In the genomic region with DNA sequence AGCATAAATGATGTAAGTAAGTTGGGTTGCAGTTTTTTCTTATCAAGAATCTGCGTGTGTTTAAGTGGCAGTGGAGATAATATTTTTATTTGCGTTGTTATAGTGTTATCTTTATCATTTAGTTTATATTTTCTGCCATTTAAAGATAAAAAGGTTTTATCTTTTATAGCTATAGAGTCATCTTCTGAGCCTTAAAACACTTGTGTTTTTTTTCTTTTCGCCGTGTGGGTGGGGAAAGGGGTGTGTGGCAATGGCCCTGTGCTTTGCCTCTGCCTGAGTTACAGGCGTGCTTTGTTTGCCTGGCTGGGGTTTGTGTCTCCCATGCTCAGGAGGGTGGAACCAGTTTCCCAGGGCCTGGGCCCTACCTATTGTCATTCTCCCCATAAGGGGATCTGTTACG, we compare ENCODE assay signal across 23 cellular contexts. TPM values are rescaled to one million over a fixed set of nuclear protein-coding genes. Genes with fewer than 3 reads are reported as not detected.
"Had no signal": no experiment of that assay in that cellular context is flagged by ENCODE, and none has a peak within 500 bp of the region (broad histone marks: within the 10 kb centered on the region; RNA-seq: fewer than 3 reads in every experiment).

No MANE protein-coding gene starts in this region.

- H3K27me3 ChIP-seq: esophagus muscularis mucosa, neural progenitor cell had no signal

- H2AFZ ChIP-seq: neural progenitor cell had no signal

- H3K4me2 ChIP-seq: neural progenitor cell had no signal

- H3K9ac ChIP-seq: neural progenitor cell had no signal

- H3K36me3 ChIP-seq: esophagus muscularis mucosa, left ventricle myocardium inferior, neural progenitor cell, spleen, thoracic aorta had no signal

- DNase-seq: activated CD4-positive, alpha-beta T cell treated with anti-CD3 and anti-CD28 coated beads, Interleukin-2, amount 50 U/mL, for 1 hour; activated CD8-positive, alpha-beta memory T cell treated with anti-CD3 and anti-CD28 coated beads, Interleukin-2, amount 50 U/mL, for 4 hours; activated naive CD4-positive, alpha-beta T cell treated with anti-CD3 and anti-CD28 coated beads for 36 hours; activated naive CD8-positive, alpha-beta T cell treated with anti-CD3 and anti-CD28 coated beads, Interleukin-2, amount 50 U/mL, for 24 hours; activated T-cell treated with anti-CD3 and anti-CD28 coated beads, Interleukin-2, amount 50 U/mL, for 4 hours; anterior cingulate cortex; cortex of kidney; effector CD4-positive, alpha-beta T cell; kidney; left ventricle myocardium inferior; naive B cell; psoas muscle; spleen; stimulated activated CD4-positive, alpha-beta T cell treated with anti-CD3 and anti-CD28 coated beads, Interleukin-4, amount 100 ng/mL, for 4 hours; stimulated activated naive B cell treated with anti-CD40 and anti-IgM and Interleukin-4, amounts not matched to agents 10 μg/mL and 1 μg/mL and 100 μg/mL, for 72 hours; T-cell had no signal

- H3K27ac ChIP-seq: esophagus muscularis mucosa, left ventricle myocardium inferior, neural progenitor cell, psoas muscle, spleen, thoracic aorta had no signal

- ATAC-seq: activated CD4-positive, CD25-positive, alpha-beta regulatory T cell treated with anti-CD3 and anti-CD28 coated beads, Interleukin-2, amount 50 U/mL, for 24 hours; activated naive CD8-positive, alpha-beta T cell treated with anti-CD3 and anti-CD28 coated beads, Interleukin-2, amount 50 U/mL, for 24 hours; activated T-cell treated with anti-CD3 and anti-CD28 coated beads, Interleukin-2, amount 50 U/mL, for 4 hours; psoas muscle; sciatic nerve; SK-N-SH treated with all-trans-retinoic acid at 6 μM for 48 hours; stimulated activated naive B cell treated with anti-CD40 and anti-IgM and Interleukin-4, amounts not matched to agents 10 μg/mL and 1 μg/mL and 100 μg/mL, for 72 hours; T-cell had no signal

- H3K4me3 ChIP-seq: esophagus muscularis mucosa, left ventricle myocardium inferior, neural progenitor cell, psoas muscle, spleen, thoracic aorta had no signal

- H3K9me3 ChIP-seq: esophagus muscularis mucosa, left ventricle myocardium inferior, psoas muscle, spleen, thoracic aorta had no signal

RNA-seq across cellular contexts. Expression of a gene that starts 27.3 kb away (rescaled TPM):
- total RNA-seq: mononuclear cell had no signal
